In genomic region chr19:2064788-2065524, GRCh38 we compare ENCODE assay signal across 11 cellular contexts. TPM values are rescaled to one million over a fixed set of nuclear protein-coding genes. Genes with fewer than 3 reads are reported as not detected.
DNase-seq lines count a peak whose midpoint lies in the region; ATAC-seq, FAIRE-seq and TF ChIP-seq lines count a peak whose summit lies in the region.
"Had no signal": no experiment of that assay in that cellular context is flagged by ENCODE, and none has a peak within 500 bp of the region (broad histone marks: within the 10 kb centered on the region; RNA-seq: fewer than 3 reads in every experiment).

No MANE protein-coding gene starts in this region.

- DNase-seq in activated naive CD8-positive, alpha-beta T cell treated with anti-CD3 and anti-CD28 coated beads, Interleukin-2, amount 50 U/mL, for 24 hours = no peak
- DNase-seq in activated naive CD8-positive, alpha-beta T cell treated with anti-CD3 and anti-CD28 coated beads for 36 hours = no peak
- DNase-seq in fibroblast of the aortic adventitia (ENCODE audit: low read depth) (peak; percentile 38), neural crest cell (ENCODE audit: low read depth, low spot score) (no peak), NCI-H82 treated with DMSO at 0.1 percent for 48 hours (lab: John Stamatoyannopoulos, UW; ENCODE audit: unreplicated experiment) (no peak), HTR-8/SVneo (ENCODE audit: insufficient read length, low spot score) (no peak), NOMO-1 treated with DMSO at 0.1 percent for 48 hours (lab: John Stamatoyannopoulos, UW; ENCODE audit: unreplicated experiment) (no peak), left lobe of liver (ENCODE audit: low spot score) (no peak)
- DNase-seq: NCI-H2081 treated with DMSO at 0.1 percent for 48 hours; stimulated activated CD4-positive, alpha-beta T cell treated with anti-CD3 and anti-CD28 coated beads, Interleukin-15, amount 100 ng/mL, for 24 hours; T-helper 17 cell had no signal

- TF ChIP-seq CTCF in fibroblast of the aortic adventitia (IDR thresholded peaks at IDR 0.05; ENCODE audit: insufficient read depth, low read length) (peak; percentile 11), neural crest cell (conservative IDR thresholded peaks at IDR 0.05) (no peak)

- H3K9me3 Mint-ChIP-seq in activated naive CD8-positive, alpha-beta T cell treated with anti-CD3 and anti-CD28 coated beads, Interleukin-2, amount 50 U/mL, for 24 hours = no peaks in the 10 kb centered on the region
- H3K9me3 Mint-ChIP-seq in activated naive CD8-positive, alpha-beta T cell treated with anti-CD3 and anti-CD28 coated beads for 36 hours = no peaks in the 10 kb centered on the region
- no peaks in the 10 kb centered on the region for H3K9me3 Mint-ChIP-seq in neural crest cell

- H3K4me3 Mint-ChIP-seq in activated naive CD8-positive, alpha-beta T cell treated with anti-CD3 and anti-CD28 coated beads, Interleukin-2, amount 50 U/mL, for 24 hours = no peak overlapping the region
- no peak overlapping the region for H3K4me3 Mint-ChIP-seq in activated naive CD8-positive, alpha-beta T cell treated with anti-CD3 and anti-CD28 coated beads for 36 hours
- peak overlapping the region; percentile 49 for H3K4me3 Mint-ChIP-seq in neural crest cell
- H3K4me3 Mint-ChIP-seq: T-helper 17 cell had no signal

- H3K4me1 Mint-ChIP-seq in activated naive CD8-positive, alpha-beta T cell treated with anti-CD3 and anti-CD28 coated beads, Interleukin-2, amount 50 U/mL, for 24 hours = peaks cover 25% of the 10 kb centered on the region
- peaks cover 19% of the 10 kb centered on the region for H3K4me1 Mint-ChIP-seq in activated naive CD8-positive, alpha-beta T cell treated with anti-CD3 and anti-CD28 coated beads for 36 hours
- peaks cover 41% of the 10 kb centered on the region for H3K4me1 Mint-ChIP-seq in neural crest cell

- H3K36me3 Mint-ChIP-seq in activated naive CD8-positive, alpha-beta T cell treated with anti-CD3 and anti-CD28 coated beads, Interleukin-2, amount 50 U/mL, for 24 hours (ENCODE audit: low read depth) = no peaks in the 10 kb centered on the region
- H3K36me3 Mint-ChIP-seq in activated naive CD8-positive, alpha-beta T cell treated with anti-CD3 and anti-CD28 coated beads for 36 hours = peaks cover 5% of the 10 kb centered on the region
- H3K36me3 Mint-ChIP-seq in neural crest cell (ENCODE audit: low read depth) = no peaks in the 10 kb centered on the region

- H3K27ac Mint-ChIP-seq in activated naive CD8-positive, alpha-beta T cell treated with anti-CD3 and anti-CD28 coated beads, Interleukin-2, amount 50 U/mL, for 24 hours = peak overlapping the region; percentile 35
- no peak overlapping the region for H3K27ac Mint-ChIP-seq in activated naive CD8-positive, alpha-beta T cell treated with anti-CD3 and anti-CD28 coated beads for 36 hours
- H3K27ac Mint-ChIP-seq in neural crest cell (ENCODE audit: unreplicated experiment) = no peak overlapping the region
- H3K27ac Mint-ChIP-seq: T-helper 17 cell had no signal

- H3K27me3 Mint-ChIP-seq in activated naive CD8-positive, alpha-beta T cell treated with anti-CD3 and anti-CD28 coated beads, Interleukin-2, amount 50 U/mL, for 24 hours = no peaks in the 10 kb centered on the region
- H3K27me3 Mint-ChIP-seq in activated naive CD8-positive, alpha-beta T cell treated with anti-CD3 and anti-CD28 coated beads for 36 hours = no peaks in the 10 kb centered on the region
- no peaks in the 10 kb centered on the region for H3K27me3 Mint-ChIP-seq in neural crest cell (ENCODE audit: low read depth)
- H3K27me3 Mint-ChIP-seq: T-helper 17 cell had no signal

- H3K4me3 ChIP-seq in fibroblast of the aortic adventitia (ENCODE audit: low read depth, low read length) = no peak overlapping the region

- ATAC-seq in activated naive CD8-positive, alpha-beta T cell treated with anti-CD3 and anti-CD28 coated beads, Interleukin-2, amount 50 U/mL, for 24 hours = no peak
- ATAC-seq in left lobe of liver = no peak
- ATAC-seq: T-helper 17 cell had no signal

- FAIRE-seq in HTR-8/SVneo (lab: Jason Lieb, UNC) = no peak

RNA-seq across cellular contexts. Expression of gene MKNK2, which starts 13.9 kb away (rescaled TPM):
- 100 to 1,000 TPM; 230 to 232 TPM for total RNA-seq in activated naive CD8-positive, alpha-beta T cell treated with anti-CD3 and anti-CD28 coated beads for 36 hours
- total RNA-seq in fibroblast of the aortic adventitia (ENCODE audit: low replicate concordance) (75.8 and 84.3 TPM in 2 replicates), neural crest cell (115 and 123 TPM in 2 replicates), left lobe of liver (149 TPM)

RNA-seq across cellular contexts. Expression of gene MOB3A, which starts 31.2 kb away (rescaled TPM):
- total RNA-seq in activated naive CD8-positive, alpha-beta T cell treated with anti-CD3 and anti-CD28 coated beads for 36 hours = 100 to 1,000 TPM; 147 to 153 TPM
- total RNA-seq in fibroblast of the aortic adventitia (ENCODE audit: low replicate concordance) (7.4 and 40.4 TPM in 2 replicates), neural crest cell (40.0 and 42.1 TPM in 2 replicates), left lobe of liver (11.2 TPM)

RNA-seq across cellular contexts. Expression of gene IZUMO4, which starts 31.8 kb away (rescaled TPM):
- total RNA-seq in activated naive CD8-positive, alpha-beta T cell treated with anti-CD3 and anti-CD28 coated beads for 36 hours = 10 to 100 TPM; 12.4 to 12.6 TPM
- total RNA-seq in fibroblast of the aortic adventitia (ENCODE audit: low replicate concordance) (0.16 and 1.4 TPM in 2 replicates), neural crest cell (5.5 and 5.6 TPM in 2 replicates), left lobe of liver (5.2 TPM)

RNA-seq across cellular contexts. Expression of gene BTBD2, which starts 49.4 kb away (rescaled TPM):
- 10 to 100 TPM; 22.1 to 26.2 TPM for total RNA-seq in activated naive CD8-positive, alpha-beta T cell treated with anti-CD3 and anti-CD28 coated beads for 36 hours
- total RNA-seq in fibroblast of the aortic adventitia (ENCODE audit: low replicate concordance) (15.5 and 59.3 TPM in 2 replicates), neural crest cell (138 and 142 TPM in 2 replicates), left lobe of liver (25.9 TPM)
